In the genomic region with DNA sequence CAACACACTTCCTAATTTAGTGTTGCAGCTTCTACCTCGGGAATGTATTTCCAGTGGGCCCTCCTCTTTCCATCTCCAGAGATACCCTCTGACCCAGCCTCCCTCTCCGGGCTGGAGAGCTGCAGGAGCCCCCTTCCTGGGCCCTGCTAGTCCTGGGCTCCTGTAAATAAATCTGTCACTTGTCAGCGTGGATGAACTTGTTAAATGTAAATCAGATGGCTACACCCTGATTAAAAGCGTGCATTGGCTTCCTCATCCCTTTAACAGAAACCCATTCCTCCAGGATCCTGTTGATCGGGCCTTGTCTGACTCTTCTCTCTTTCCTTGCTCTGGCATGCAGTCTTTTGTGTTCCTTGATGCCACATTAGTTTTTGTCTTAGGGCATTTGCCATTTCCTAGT, we compare ENCODE assay signal across 12 cellular contexts. TPM values are rescaled to one million over a fixed set of nuclear protein-coding genes. Genes with fewer than 3 reads are reported as not detected.
DNase-seq lines count a peak whose midpoint lies in the region; ATAC-seq and TF ChIP-seq lines count a peak whose summit lies in the region.
"Had no signal": no experiment of that assay in that cellular context is flagged by ENCODE, and none has a peak within 500 bp of the region (broad histone marks: within the 10 kb centered on the region; RNA-seq: fewer than 3 reads in every experiment).

No MANE protein-coding gene starts in this region.

- H3K36me3 ChIP-seq in thoracic aorta = no peaks in the 10 kb centered on the region
- no peaks in the 10 kb centered on the region for H3K36me3 ChIP-seq in thyroid gland

- 80 to 96% methylated on average over 5 of the region's 5 CpGs for WGBS in thyroid gland, 2 donors

- DNase-seq in activated T-cell treated with anti-CD3 and anti-CD28 coated beads, Interleukin-2, amount 50 U/mL, for 24 hours = no peak
- no peak for DNase-seq in activated T-cell treated with anti-CD3 and anti-CD28 coated beads, Interleukin-2, amount 50 U/mL, for 48 hours
- DNase-seq in activated B cell treated with CpG ODN at 0.5 μM for 24 hours (no peak), immature natural killer cell (no peak), thoracic aorta (ENCODE audit: low spot score) (no peak), thyroid gland (no peak), cerebellum (ENCODE audit: low spot score) (no peak)
- DNase-seq: activated naive CD4-positive, alpha-beta T cell treated with Interleukin-2 at 50 U/mL for 16 hours; GDM1; NCI-H1105; stimulated activated naive CD4-positive, alpha-beta T cell treated with Interleukin-2 at 50 U/mL for 16 hours had no signal

- TF ChIP-seq POLR2A in thyroid gland (IDR thresholded peaks at IDR 0.05) = no peak

- H3K4me3 ChIP-seq in thoracic aorta (no peak overlapping the region), thyroid gland (replicated peaks in 1 of 3) (no peak overlapping the region)

- H3K4me1 ChIP-seq in thoracic aorta (ENCODE audit: control insufficient read depth in 1 of 2, low read depth in 2 of 2) (peaks cover 20 to 50% of the 10 kb centered on the region in 2 donors), thyroid gland (peaks cover 13 to 14% of the 10 kb centered on the region in 2 donors)

- H3K27me3 ChIP-seq in thoracic aorta (replicated peaks; ENCODE audit: insufficient read depth) (no peaks in the 10 kb centered on the region), thyroid gland (no peaks in the 10 kb centered on the region)

- no peak for TF ChIP-seq CTCF in activated B cell treated with CpG ODN at 0.5 μM for 24 hours (IDR thresholded peaks at IDR 0.05)
- TF ChIP-seq CTCF in thoracic aorta (IDR thresholded peaks at IDR 0.05) = no peak
- TF ChIP-seq CTCF in thyroid gland (IDR thresholded peaks at IDR 0.05) = no peak

- H3K27me3 Mint-ChIP-seq in activated T-cell treated with anti-CD3 and anti-CD28 coated beads, Interleukin-2, amount 50 U/mL, for 24 hours = no peaks in the 10 kb centered on the region
- H3K27me3 Mint-ChIP-seq in activated B cell treated with CpG ODN at 0.5 μM for 24 hours (no peaks in the 10 kb centered on the region), immature natural killer cell (ENCODE audit: low read depth in 3 of 3) (peaks cover 11 to 29% (median 24%) of the 10 kb centered on the region in 3 donors)

- peaks cover 32% of the 10 kb centered on the region for H3K36me3 Mint-ChIP-seq in activated T-cell treated with anti-CD3 and anti-CD28 coated beads, Interleukin-2, amount 50 U/mL, for 24 hours (ENCODE audit: low read depth)
- H3K36me3 Mint-ChIP-seq in activated B cell treated with CpG ODN at 0.5 μM for 24 hours (ENCODE audit: low read depth) (peaks cover 6% of the 10 kb centered on the region), immature natural killer cell (no peaks in the 10 kb centered on the region)

- H3K9me3 ChIP-seq in thoracic aorta = no peaks in the 10 kb centered on the region
- H3K9me3 ChIP-seq in thyroid gland = no peaks in the 10 kb centered on the region

- H3K27ac ChIP-seq in thoracic aorta (peak overlapping the region; percentile 20 to 40), thyroid gland (no peak overlapping the region)

- ATAC-seq in activated B cell treated with CpG ODN at 0.5 μM for 24 hours (ENCODE audit: low read depth) (no peak), thoracic aorta (ENCODE audit: insufficient number of reproducible peaks, low FRiP score, low read depth) (no peak), GM18520 (IDR thresholded peaks at IDR 0.05; ENCODE audit: unreplicated experiment) (no peak)

- peaks cover 52% of the 10 kb centered on the region for H3K4me1 Mint-ChIP-seq in activated T-cell treated with anti-CD3 and anti-CD28 coated beads, Interleukin-2, amount 50 U/mL, for 24 hours (ENCODE audit: low read depth)
- H3K4me1 Mint-ChIP-seq in activated B cell treated with CpG ODN at 0.5 μM for 24 hours (peaks cover 58% of the 10 kb centered on the region), immature natural killer cell (peaks cover 40 to 62% of the 10 kb centered on the region in 2 donors)

- CTCF ChIA-PET in activated B cell treated with CpG ODN at 0.5 μM for 24 hours (lab: Charles Lee) = no interaction called here

- H3K4me3 Mint-ChIP-seq in activated T-cell treated with anti-CD3 and anti-CD28 coated beads, Interleukin-2, amount 50 U/mL, for 24 hours = peak overlapping the region; percentile 86
- H3K4me3 Mint-ChIP-seq in activated B cell treated with CpG ODN at 0.5 μM for 24 hours (peak overlapping the region; percentile 37), immature natural killer cell (peak overlapping the region; percentile 31 to 89 (median 71))

- POLR2A ChIA-PET in activated B cell treated with CpG ODN at 0.5 μM for 24 hours (lab: Charles Lee) = no interaction called here

- peak overlapping the region; percentile 50 for H3K27ac Mint-ChIP-seq in activated T-cell treated with anti-CD3 and anti-CD28 coated beads, Interleukin-2, amount 50 U/mL, for 24 hours
- peak overlapping the region; percentile 25 for H3K27ac Mint-ChIP-seq in activated B cell treated with CpG ODN at 0.5 μM for 24 hours
- peak overlapping the region; percentile 13 to 91 (median 74) for H3K27ac Mint-ChIP-seq in immature natural killer cell

- intact Hi-C loops in activated B cell treated with CpG ODN at 0.5 μM for 24 hours (cut with micrococcal nuclease) = loop anchor here (5.0 kb wide), 3 partner anchors 138 to 1752 kb away; a partner anchor contains a TSS
- intact Hi-C loops in thyroid gland (cut with DNase I) = no loop called here

- no peaks in the 10 kb centered on the region for H3K9me3 Mint-ChIP-seq in activated T-cell treated with anti-CD3 and anti-CD28 coated beads, Interleukin-2, amount 50 U/mL, for 24 hours
- H3K9me3 Mint-ChIP-seq in activated B cell treated with CpG ODN at 0.5 μM for 24 hours (no peaks in the 10 kb centered on the region), immature natural killer cell (no peaks in the 10 kb centered on the region)

RNA-seq across cellular contexts. Expression of a gene that starts 2.4 kb away (rescaled TPM):
- total RNA-seq in activated B cell treated with CpG ODN at 0.5 μM for 24 hours = 27.4 and 28.2 TPM in 2 replicates
- 10 to 100 TPM in 1 of 3 donors, 1 to 10 TPM in 2; 2.2 to 11.5 (median 3.4) TPM for polyA plus RNA-seq in immature natural killer cell
- total RNA-seq in thoracic aorta = 10 to 100 TPM; 14.1 to 22.5 TPM
- total RNA-seq in thyroid gland = 10 to 100 TPM; 15.6 to 28.0 (median 20.6) TPM
- total RNA-seq in cerebellum = 33.8 TPM

Comparison
In these comparisons a context has a peak if more than half of its experiments do, and no peak if none do; other contexts are left out.
1. H3K27ac ChIP-seq: peak in thoracic aorta (2 of 2); none in thyroid gland (0 of 3).
2. Peak in every context shown above with its lines, with median percentiles within 50 percentile points of each other: H3K27ac Mint-ChIP-seq and H3K4me3 Mint-ChIP-seq.